Comparison of ENCODE assay signal across 19 cellular contexts in the genomic region with DNA sequence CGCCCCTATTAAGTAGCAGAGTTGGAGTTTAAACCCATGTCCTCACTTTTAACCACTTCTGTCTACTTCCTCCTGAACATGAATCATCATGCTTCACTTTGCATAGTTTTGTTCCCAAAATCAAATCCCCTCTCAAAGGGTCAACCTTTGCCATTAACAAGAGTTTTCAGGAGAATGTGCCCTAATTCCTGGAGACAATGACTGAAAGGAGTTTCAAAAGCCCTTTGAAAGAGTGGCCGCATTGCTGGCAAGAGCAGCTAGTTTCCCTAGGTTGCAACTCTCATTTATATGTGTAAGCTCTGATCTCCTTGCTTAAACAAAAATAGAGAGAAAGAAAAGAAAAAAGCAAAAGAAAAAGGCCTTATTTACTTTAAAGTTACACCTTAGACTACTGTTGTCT. TPM values are rescaled to one million over a fixed set of nuclear protein-coding genes. Genes with fewer than 3 reads are reported as not detected.
"Had no signal": no experiment of that assay in that cellular context is flagged by ENCODE, and none has a peak within 500 bp of the region (broad histone marks: within the 10 kb centered on the region; RNA-seq: fewer than 3 reads in every experiment).

No MANE protein-coding gene starts in this region.

- H3K9me3 ChIP-seq: pancreas, testis, transverse colon had no signal

- H3K9me3 Mint-ChIP-seq: central memory CD8-positive, alpha-beta T cell; stimulated activated effector memory CD8-positive, alpha-beta T cell treated with anti-CD3 and anti-CD28 coated beads, Interleukin-12 subunit alpha, Interleukin-12 subunit beta, amount 100 ng/mL, for 72 hours had no signal

- H2AFZ ChIP-seq: hepatocyte had no signal

- H3K4me2 ChIP-seq: hepatocyte had no signal

- H3K4me3 Mint-ChIP-seq: central memory CD8-positive, alpha-beta T cell; naive thymus-derived CD4-positive, alpha-beta T cell; nephron progenitor cell; stimulated activated effector memory CD8-positive, alpha-beta T cell treated with anti-CD3 and anti-CD28 coated beads, Interleukin-12 subunit alpha, Interleukin-12 subunit beta, amount 100 ng/mL, for 72 hours had no signal

- H3K27ac Mint-ChIP-seq: naive thymus-derived CD4-positive, alpha-beta T cell; nephron progenitor cell; progenitor cell of endocrine pancreas; stimulated activated effector memory CD8-positive, alpha-beta T cell treated with anti-CD3 and anti-CD28 coated beads, Interleukin-12 subunit alpha, Interleukin-12 subunit beta, amount 100 ng/mL, for 72 hours had no signal

- H3K4me1 Mint-ChIP-seq: central memory CD8-positive, alpha-beta T cell; naive thymus-derived CD4-positive, alpha-beta T cell; stimulated activated effector memory CD8-positive, alpha-beta T cell treated with anti-CD3 and anti-CD28 coated beads, Interleukin-12 subunit alpha, Interleukin-12 subunit beta, amount 100 ng/mL, for 72 hours had no signal

- DNase-seq: foreskin melanocyte; mesendoderm; naive thymus-derived CD4-positive, alpha-beta T cell; nephron progenitor cell; pancreas; right cardiac atrium; small intestine; stimulated activated CD4-positive, alpha-beta T cell treated with anti-CD3 and anti-CD28 coated beads, Interleukin-2, amount 100 ng/mL, for 48 hours; stimulated activated CD8-positive, alpha-beta memory T cell treated with anti-CD3 and anti-CD28 coated beads, Interleukin-4, amount 100 ng/mL, for 48 hours; stimulated activated naive CD8-positive, alpha-beta T cell treated with anti-CD3 and anti-CD28 coated beads, Interleukin-15, Interleukin-2, amounts not matched to agents 100 U/mL and 50 U/mL, for 24 hours; testis; transverse colon had no signal

- H3K4me1 ChIP-seq: pancreas, testis, transverse colon had no signal

- H3K4me3 ChIP-seq: hepatocyte, pancreas, testis, transverse colon had no signal

- H3K27me3 ChIP-seq: hepatocyte, pancreas, testis, transverse colon had no signal

- H3K36me3 ChIP-seq: pancreas, transverse colon had no signal

- H3K79me2 ChIP-seq: hepatocyte had no signal

- H3K36me3 Mint-ChIP-seq: naive thymus-derived CD4-positive, alpha-beta T cell; stimulated activated effector memory CD8-positive, alpha-beta T cell treated with anti-CD3 and anti-CD28 coated beads, Interleukin-12 subunit alpha, Interleukin-12 subunit beta, amount 100 ng/mL, for 72 hours had no signal

- H3K27ac ChIP-seq: hepatocyte, pancreas, testis, transverse colon had no signal

RNA-seq across cellular contexts. Expression of a gene that starts 9.2 kb away (rescaled TPM):
- total RNA-seq: endothelial cell of umbilical vein; kidney epithelial cell; lung microvascular endothelial cell; naive thymus-derived CD4-positive, alpha-beta T cell; pancreas; progenitor cell of endocrine pancreas had no signal
- polyA plus RNA-seq: endothelial cell of umbilical vein; naive thymus-derived CD4-positive, alpha-beta T cell had no signal
